In genomic region chr7:159040146-159040545, GRCh38 we compare ENCODE assay signal across 16 cellular contexts.
"Had no signal": no experiment of that assay in that cellular context is flagged by ENCODE, and none has a peak within 500 bp of the region (broad histone marks: within the 10 kb centered on the region; RNA-seq: fewer than 3 reads in every experiment).

No MANE protein-coding gene starts in this region.

- H3K4me1 Mint-ChIP-seq: memory B cell; stimulated activated effector memory CD8-positive, alpha-beta T cell treated with anti-CD3 and anti-CD28 coated beads, Interleukin-12 subunit alpha, Interleukin-12 subunit beta, amount 100 ng/mL, for 72 hours had no signal

- H3K27me3 ChIP-seq: ascending aorta, gastroesophageal sphincter, thyroid gland, vagina had no signal

- H3K9me3 Mint-ChIP-seq: activated CD4-positive, alpha-beta T cell treated with anti-CD3 and anti-CD28 coated beads, Interleukin-2, amount 10 ng/mL, durations not matched to agents 24 days and 14 days; stimulated activated effector memory CD8-positive, alpha-beta T cell treated with anti-CD3 and anti-CD28 coated beads, Interleukin-12 subunit alpha, Interleukin-12 subunit beta, amount 100 ng/mL, for 72 hours had no signal

- ATAC-seq: activated CD8-positive, alpha-beta T cell treated with anti-CD3 and anti-CD28 coated beads, Interleukin-2, amount 10 ng/mL, durations not matched to agents 7 days and 5 days; gastroesophageal sphincter; SK-N-SH treated with all-trans-retinoic acid at 6 μM for 48 hours; stimulated activated effector memory CD8-positive, alpha-beta T cell treated with anti-CD3 and anti-CD28 coated beads, Interleukin-12 subunit alpha, Interleukin-12 subunit beta, amount 100 ng/mL, for 72 hours had no signal

- H3K4me1 ChIP-seq: thyroid gland, vagina had no signal

- H3K9me3 ChIP-seq: ascending aorta, thyroid gland, vagina had no signal

- H3K4me3 ChIP-seq: ascending aorta, dorsolateral prefrontal cortex, gastroesophageal sphincter, thyroid gland, vagina had no signal

- DNase-seq: activated CD4-positive, alpha-beta T cell treated with anti-CD3 and anti-CD28 coated beads, Interleukin-2, amount 10 ng/mL, durations not matched to agents 24 days and 14 days; activated CD8-positive, alpha-beta T cell treated with anti-CD3 and anti-CD28 coated beads, Interleukin-2, amount 10 ng/mL, durations not matched to agents 7 days and 5 days; activated naive CD4-positive, alpha-beta T cell; activated T-cell treated with anti-CD3 and anti-CD28 coated beads for 4 hours; stimulated activated CD4-positive, alpha-beta T cell treated with anti-CD3 and anti-CD28 coated beads, Interleukin-1b, Interleukin-23, amount 100 ng/mL, for 48 hours; T-helper 1 cell; T1000; thyroid gland had no signal

- H3K36me3 Mint-ChIP-seq: memory B cell; stimulated activated effector memory CD8-positive, alpha-beta T cell treated with anti-CD3 and anti-CD28 coated beads, Interleukin-12 subunit alpha, Interleukin-12 subunit beta, amount 100 ng/mL, for 72 hours had no signal

- H3K4me3 Mint-ChIP-seq: activated CD4-positive, alpha-beta T cell treated with anti-CD3 and anti-CD28 coated beads, Interleukin-2, amount 10 ng/mL, durations not matched to agents 24 days and 14 days; activated CD8-positive, alpha-beta T cell treated with anti-CD3 and anti-CD28 coated beads, Interleukin-2, amount 10 ng/mL, durations not matched to agents 7 days and 5 days; memory B cell; nephron; stimulated activated effector memory CD8-positive, alpha-beta T cell treated with anti-CD3 and anti-CD28 coated beads, Interleukin-12 subunit alpha, Interleukin-12 subunit beta, amount 100 ng/mL, for 72 hours had no signal

- H3K36me3 ChIP-seq: thyroid gland, vagina had no signal

- H3K27ac ChIP-seq: thyroid gland, vagina had no signal

- H3K27ac Mint-ChIP-seq: activated CD4-positive, alpha-beta T cell treated with anti-CD3 and anti-CD28 coated beads, Interleukin-2, amount 10 ng/mL, durations not matched to agents 24 days and 14 days; activated CD8-positive, alpha-beta T cell treated with anti-CD3 and anti-CD28 coated beads, Interleukin-2, amount 10 ng/mL, durations not matched to agents 7 days and 5 days; memory B cell; nephron; stimulated activated effector memory CD8-positive, alpha-beta T cell treated with anti-CD3 and anti-CD28 coated beads, Interleukin-12 subunit alpha, Interleukin-12 subunit beta, amount 100 ng/mL, for 72 hours had no signal
